In genomic region chr21:44170863-44171262, GRCh38 we compare ENCODE assay signal across 7 cellular contexts. TPM values are rescaled to one million over a fixed set of nuclear protein-coding genes. Genes with fewer than 3 reads are reported as not detected.
DNase-seq lines count a peak whose midpoint lies in the region; ATAC-seq, FAIRE-seq and TF ChIP-seq lines count a peak whose summit lies in the region.
"Not testable (repeated sequence)": the region's sequence is repeated elsewhere in the genome, so short reads cannot be mapped to it uniquely, and the experiment has no call there.

No MANE protein-coding gene starts in this region.

- not testable (repeated sequence) for H3K9me3 Mint-ChIP-seq in stimulated activated memory B cell treated with anti-CD40 and anti-IgM and Interleukin-4, amounts not matched to agents 10 μg/mL and 1 μg/mL and 100 μg/mL, for 72 hours

- not testable (repeated sequence) for H3K27ac Mint-ChIP-seq in T-helper 17 cell; stimulated activated memory B cell treated with anti-CD40 and anti-IgM and Interleukin-4, amounts not matched to agents 10 μg/mL and 1 μg/mL and 100 μg/mL, for 72 hours

- ATAC-seq in T-helper 17 cell (peak; percentile 37), left cardiac atrium (peak in 1 of 2 donors; percentile 47), HepG2 (peak; percentile 86), omental fat pad (ENCODE audit: low FRiP score) (peak; percentile 27), aorta (ENCODE audit: low FRiP score) (peak; percentile 50)
- peak; percentile 55 for ATAC-seq in stimulated activated memory B cell treated with anti-CD40 and anti-IgM and Interleukin-4, amounts not matched to agents 10 μg/mL and 1 μg/mL and 100 μg/mL, for 72 hours

- TF ChIP-seq EP300 in HepG2 (IDR thresholded peaks at IDR 0.05; ENCODE audit: low read depth in 2 of 2, low read length in 2 of 2); HepG2 (CRISPR knock-in tag; IDR thresholded peaks at IDR 0.05; ENCODE audit: borderline replicate concordance): not testable (repeated sequence)

- not testable (repeated sequence) for H3K36me3 Mint-ChIP-seq in T-helper 17 cell (ENCODE audit: low read depth); stimulated activated memory B cell treated with anti-CD40 and anti-IgM and Interleukin-4, amounts not matched to agents 10 μg/mL and 1 μg/mL and 100 μg/mL, for 72 hours

- H3K79me2 ChIP-seq in HepG2 (ENCODE audit: insufficient read depth, low read length) = not testable (repeated sequence)

- TF ChIP-seq POLR2A in HepG2 (IDR thresholded peaks at IDR 0.05; ENCODE audit: insufficient read depth in 1 of 2, low read depth in 2 of 2, low read length in 2 of 2) = not testable (repeated sequence)

- in situ Hi-C loops in HepG2 (cut with HindIII; ENCODE audit: extremely low pct_ligation_motif_present, low pct_unique_long_range_greater_than_20kb) = not testable (repeated sequence)

- intact Hi-C loops in colonic mucosa (cut with DNase I); left cardiac atrium (cut with DNase I); HepG2 (cut with micrococcal nuclease; ENCODE audit: unreplicated experiment); aorta (cut with DNase I): not testable (repeated sequence)

- not testable (repeated sequence) for TF ChIP-seq CTCF in colonic mucosa (IDR thresholded peaks at IDR 0.05); HepG2 (CRISPR knock-in tag; IDR thresholded peaks at IDR 0.05); omental fat pad (IDR thresholded peaks at IDR 0.05)

- not testable (repeated sequence) for FAIRE-seq in HepG2 (lab: Jason Lieb, UNC)

- H3K27ac ChIP-seq in colonic mucosa; HepG2 (ENCODE audit: extremely low read length, insufficient read depth, low read length); aorta (ENCODE audit: low read depth in 1 of 2, low read length in 2 of 2): not testable (repeated sequence)

- not testable (repeated sequence) for H3K4me3 ChIP-seq in colonic mucosa; HepG2 (replicated peaks in 1 of 3; ENCODE audit: insufficient read depth in 1 of 3, low read depth in 2 of 3, low read length in 3 of 3); aorta (ENCODE audit: low read length in 2 of 2)

- not testable (repeated sequence) for H3K4me1 Mint-ChIP-seq in T-helper 17 cell; stimulated activated memory B cell treated with anti-CD40 and anti-IgM and Interleukin-4, amounts not matched to agents 10 μg/mL and 1 μg/mL and 100 μg/mL, for 72 hours

- H3K9ac ChIP-seq in colonic mucosa (ENCODE audit: low read depth in 2 of 2, low read length in 2 of 2); HepG2 (ENCODE audit: insufficient read depth, low read depth, low read length): not testable (repeated sequence)

- not testable (repeated sequence) for H3K27me3 ChIP-seq in colonic mucosa; HepG2 (ENCODE audit: control insufficient read depth in 1 of 2, insufficient read depth in 2 of 2, low read length in 2 of 2); aorta (ENCODE audit: control insufficient read depth in 1 of 2, insufficient read depth in 2 of 2, low read length in 1 of 2)

- not testable (repeated sequence) for H4K20me1 ChIP-seq in HepG2 (ENCODE audit: insufficient read depth, low read length)

- not testable (repeated sequence) for TF ChIP-seq RAD21 in HepG2 (CRISPR knock-in tag; IDR thresholded peaks at IDR 0.05)

- no CpG with 5 or more reads among the region's 10 CpGs for WGBS in HepG2 (ENCODE audit: low lambda C conversion rate)
- WGBS in aorta, 2 donors = 77% methylated on average over 6 of the region's 10 CpGs; no CpG with 5 or more reads in 1 of the 2 donors

- not testable (repeated sequence) for H3K4me1 ChIP-seq in colonic mucosa; HepG2 (ENCODE audit: insufficient read depth, low read length); aorta (ENCODE audit: control insufficient read depth in 1 of 2, insufficient read depth in 2 of 2, low read length in 2 of 2)

- H2AFZ ChIP-seq in HepG2 (ENCODE audit: low read length) = not testable (repeated sequence)

- not testable (repeated sequence) for H3K36me3 ChIP-seq in colonic mucosa; HepG2 (replicated peaks in 1 of 2; ENCODE audit: control insufficient read depth in 1 of 2, insufficient read depth in 2 of 2, low read length in 2 of 2); aorta (ENCODE audit: control insufficient read depth in 1 of 2, insufficient read depth in 2 of 2, low read length in 1 of 2)

- not testable (repeated sequence) for H3K9me3 ChIP-seq in T-helper 17 cell (ENCODE audit: control insufficient read depth, low read length, poor library complexity, severe bottlenecking); colonic mucosa; HepG2 (ENCODE audit: low read length); aorta (ENCODE audit: control insufficient read depth, low read length)

- H3K4me2 ChIP-seq in HepG2 (ENCODE audit: low read depth, low read length) = not testable (repeated sequence)

- DNase-seq in T-helper 17 cell (peak in 1 of 3 donors; percentile 0), colonic mucosa (peak; percentile 28), left cardiac atrium (peak; percentile 19), aorta (peak; percentile 33 to 47)
- DNase-seq in HepG2 (ENCODE audit: low spot score); omental fat pad (ENCODE audit: low spot score): not testable (repeated sequence)

- BruUV-seq in HepG2 (replicated peaks; lab: Mats Ljungman, UMichigan) = not testable (repeated sequence)

- not testable (repeated sequence) for H3K4me3 Mint-ChIP-seq in T-helper 17 cell; stimulated activated memory B cell treated with anti-CD40 and anti-IgM and Interleukin-4, amounts not matched to agents 10 μg/mL and 1 μg/mL and 100 μg/mL, for 72 hours

- not testable (repeated sequence) for H3K27me3 Mint-ChIP-seq in T-helper 17 cell; stimulated activated memory B cell treated with anti-CD40 and anti-IgM and Interleukin-4, amounts not matched to agents 10 μg/mL and 1 μg/mL and 100 μg/mL, for 72 hours

- POLR2A ChIA-PET in HepG2 (lab: Yijun Ruan, JAX) = not testable (repeated sequence)

- CTCF ChIA-PET in HepG2 (lab: Yijun Ruan, JAX; ENCODE audit: low intra/inter-chr PET ratio, low total read pairs) = not testable (repeated sequence)

TF ChIP-seq in HepG2, 621 proteins besides CTCF, POLR2A, EP300 and RAD21:
- TF ChIP-seq RARA (CRISPR knock-in tag; IDR thresholded peaks at IDR 0.05) (peak; percentile 74), RXRA (CRISPR knock-in tag; IDR thresholded peaks at IDR 0.05) (peak; percentile 30; the same call in 1 of the 2 replicates), BCL6 (CRISPR knock-in tag; IDR thresholded peaks at IDR 0.05) (peak; percentile 53; the same call in 1 of the 2 replicates), FOXA1 (CRISPR knock-in tag; IDR thresholded peaks at IDR 0.05) (0 out of 2 replicates have a peak, but pooled peaks have one; percentile 22), RELA (CRISPR knock-in tag; IDR thresholded peaks at IDR 0.05) (peak; percentile 70; the same call in 1 of the 2 replicates), ZNF263 (CRISPR knock-in tag; IDR thresholded peaks at IDR 0.05) (peak; percentile 71)
- TF ChIP-seq FOXA1 (IDR thresholded peaks at IDR 0.05) = not testable (repeated sequence)

RNA-seq across cellular contexts. Expression of gene GATD3, which starts 37.4 kb away (rescaled TPM):
- 10 to 100 TPM; 39.8 to 50.5 TPM for total RNA-seq in T-helper 17 cell
- 10 to 100 TPM in 1 of 2 donors, 1 to 10 TPM in 1; 6.5 to 10.6 TPM for total RNA-seq in colonic mucosa
- total RNA-seq in left cardiac atrium = 10 to 100 TPM in 1 of 2 donors, 1 to 10 TPM in 1; 8.9 to 75.9 TPM
- total RNA-seq in HepG2 (2016; rRNA removed; fragmentation: Illumina TruSeq; extraction: Trizol) = 25.7 and 38.9 TPM in 2 replicates
- total RNA-seq in HepG2 (2016; cell fraction: cytosol; rRNA removed; fragmentation: Illumina TruSeq; extraction: Trizol; ENCODE audit: low read depth) = 7.6 and 8.8 TPM in 2 replicates
- 30.3 and 32.1 TPM in 2 replicates for total RNA-seq in HepG2 (2016; cell fraction: insoluble cytoplasmic fraction; rRNA removed; fragmentation: Illumina TruSeq; extraction: Trizol)
- 11.3 and 13.7 TPM in 2 replicates for total RNA-seq in HepG2 (2016; cell fraction: membrane; rRNA removed; fragmentation: Illumina TruSeq; extraction: Trizol)
- total RNA-seq in HepG2 (2016; cell fraction: nucleus; rRNA removed; fragmentation: Illumina TruSeq; extraction: Trizol) = 17.4 and 20.1 TPM in 2 replicates
- polyA plus RNA-seq in HepG2 (2011; rRNA removed) = 24.2 and 31.8 TPM in 2 replicates
- 28.0 and 35.4 TPM in 2 replicates for polyA plus RNA-seq in HepG2 (2011; cell fraction: cytosol; rRNA removed)
- polyA plus RNA-seq in HepG2 (2011; cell fraction: nucleus; rRNA removed) = 115 and 120 TPM in 2 replicates
- polyA plus RNA-seq in HepG2 (2012) = 19.3 and 24.3 TPM in 2 replicates
- polyA plus RNA-seq in HepG2 (2016; cell fraction: cytosol; fragmentation: Illumina TruSeq; extraction: Trizol; ENCODE audit: low read depth) = 8.7 TPM in 2 replicates
- 41.9 and 46.2 TPM in 2 replicates for polyA plus RNA-seq in HepG2 (2016; cell fraction: insoluble cytoplasmic fraction; fragmentation: Illumina TruSeq; extraction: Trizol; ENCODE audit: low read depth)
- polyA plus RNA-seq in HepG2 (2016; cell fraction: membrane; fragmentation: Illumina TruSeq; extraction: Trizol; ENCODE audit: low read depth) = 12.9 and 13.2 TPM in 2 replicates
- polyA plus RNA-seq in HepG2 (2016; cell fraction: nucleus; fragmentation: Illumina TruSeq; extraction: Trizol; ENCODE audit: insufficient read depth, low read depth) = 48.1 and 49.2 TPM in 2 replicates
- polyA minus RNA-seq in HepG2 (2011; rRNA and poly(A)+ RNA removed; ENCODE audit: low replicate concordance) = 19.6 and 28.8 TPM in 2 replicates
- 11.9 and 18.7 TPM in 2 replicates for polyA minus RNA-seq in HepG2 (2011; cell fraction: cytosol; rRNA and poly(A)+ RNA removed)
- polyA minus RNA-seq in HepG2 (2011; cell fraction: nucleus; rRNA and poly(A)+ RNA removed) = 29.5 and 31.3 TPM in 2 replicates
- 10 to 100 TPM in 3 of 4 donors, 1 to 10 TPM in 1; 8.7 to 50.8 (median 15.2) TPM for total RNA-seq in omental fat pad
- 10 to 100 TPM in 1 of 2 donors, 1 to 10 TPM in 1; 5.8 to 11.8 TPM for total RNA-seq in aorta
- 1 to 10 TPM; 5.6 to 6.5 TPM for polyA plus RNA-seq in aorta
